Comparison of ENCODE assay signal across 1 cellular context in genomic region chr9:128610889-128611288, GRCh38.
TF ChIP-seq lines count a peak whose summit lies in the region.

No MANE protein-coding gene starts in this region.

TF ChIP-seq in HepG2, 621 proteins besides CTCF, POLR2A, EP300 and RAD21:
- no peak for TF ChIP-seq ZNF280D (CRISPR knock-in tag; IDR thresholded peaks at IDR 0.05)
- TF ChIP-seq ISL2 (CRISPR knock-in tag; IDR thresholded peaks at IDR 0.05): no peak
- TF ChIP-seq SMARCC2 (IDR thresholded peaks at IDR 0.05): no peak
- no peak for TF ChIP-seq SOX5 (CRISPR knock-in tag; IDR thresholded peaks at IDR 0.05; ENCODE audit: borderline replicate concordance)
- TF ChIP-seq ZNF572 (CRISPR knock-in tag; IDR thresholded peaks at IDR 0.05): no peak
- no peak for TF ChIP-seq ZNF546 (CRISPR knock-in tag; conservative IDR thresholded peaks at IDR 0.05)
- TF ChIP-seq ZNF883 (CRISPR knock-in tag; IDR thresholded peaks at IDR 0.05; ENCODE audit: not compliant biosample characterization): no peak
- TF ChIP-seq SNRNP70 (IDR thresholded peaks at IDR 0.05; ENCODE audit: low read depth, low read length): no peak
- TF ChIP-seq ZNF33B (CRISPR knock-in tag; IDR thresholded peaks at IDR 0.05): no peak
- TF ChIP-seq NPAS2 (CRISPR knock-in tag; IDR thresholded peaks at IDR 0.05; ENCODE audit: borderline replicate concordance): no peak
- TF ChIP-seq ZSCAN5A (CRISPR knock-in tag; IDR thresholded peaks at IDR 0.05; ENCODE audit: borderline replicate concordance): no peak
- TF ChIP-seq HBP1 (CRISPR knock-in tag; IDR thresholded peaks at IDR 0.05; ENCODE audit: low read depth): no peak
- TF ChIP-seq AKAP8 (CRISPR knock-in tag; IDR thresholded peaks at IDR 0.05): no peak
- no peak for TF ChIP-seq SMYD3 (CRISPR knock-in tag; IDR thresholded peaks at IDR 0.05)
- no peak for TF ChIP-seq PRDM10 (CRISPR knock-in tag; IDR thresholded peaks at IDR 0.05; ENCODE audit: low read depth)
- TF ChIP-seq ZNF383 (CRISPR knock-in tag; IDR thresholded peaks at IDR 0.05; ENCODE audit: borderline replicate concordance): no peak
- no peak for TF ChIP-seq ZNF414 (CRISPR knock-in tag; IDR thresholded peaks at IDR 0.05)
